ENCODE assay signal across 8 cellular contexts in the genomic region with DNA sequence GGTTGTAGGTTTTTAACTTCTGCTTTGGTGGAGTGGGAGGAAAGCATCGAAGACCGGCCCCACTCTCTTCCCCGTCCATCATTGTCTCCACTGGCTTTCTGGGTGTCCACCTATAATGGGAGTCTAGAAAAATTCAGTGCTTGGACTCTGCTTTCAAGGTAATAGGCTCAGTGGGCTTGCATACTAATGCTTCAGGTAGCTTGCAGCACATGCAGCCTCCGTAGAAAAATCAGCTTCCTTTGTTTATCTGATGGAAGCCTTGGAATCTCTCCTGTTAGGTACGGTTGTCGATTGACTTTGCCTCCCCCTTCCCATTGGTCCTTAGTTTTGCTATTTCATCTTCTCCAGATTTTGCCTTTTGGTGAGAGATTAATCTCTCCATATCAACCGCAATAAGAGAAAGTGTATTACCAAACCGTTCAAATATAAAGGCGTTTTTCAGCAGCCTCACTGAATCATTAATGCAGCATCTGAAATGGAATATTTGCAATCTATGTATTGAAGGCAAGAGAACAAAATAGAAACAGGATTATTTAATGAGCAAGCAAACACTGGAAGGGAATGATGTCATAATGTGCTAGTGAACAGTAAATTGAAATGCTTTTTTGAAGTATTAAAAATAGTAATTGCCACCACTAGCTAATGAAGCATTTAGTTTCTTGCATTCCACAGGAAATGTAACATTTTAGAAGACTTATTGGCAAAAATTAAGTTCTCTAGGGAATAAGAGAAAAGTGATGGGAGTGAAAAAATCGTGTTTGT. TPM values are rescaled to one million over a fixed set of nuclear protein-coding genes. Genes with fewer than 3 reads are reported as not detected.
DNase-seq lines count a peak whose midpoint lies in the region; ATAC-seq and TF ChIP-seq lines count a peak whose summit lies in the region.

No MANE protein-coding gene starts in this region.

- H3K9ac ChIP-seq in DND-41 (ENCODE audit: low read depth, low read length) (peak overlapping the region; percentile 95), adipocyte (ENCODE audit: low read length) (peak overlapping the region; percentile 96)

- H3K4me2 ChIP-seq in DND-41 (ENCODE audit: insufficient read depth, low read length) = peak overlapping the region; percentile 90

- H3K27ac ChIP-seq in DND-41 (ENCODE audit: low read length) = peak overlapping the region; percentile 96
- peak overlapping the region; percentile 92 to 97 for H3K27ac ChIP-seq in thoracic aorta

- H2AFZ ChIP-seq in DND-41 (ENCODE audit: low read depth, low read length) = peak overlapping the region; percentile 86

- H3K79me2 ChIP-seq in DND-41 (ENCODE audit: insufficient read depth, low read length) = peaks cover 58% of the 10 kb centered on the region

- peaks cover 14% of the 10 kb centered on the region for H4K20me1 ChIP-seq in DND-41 (ENCODE audit: insufficient read depth, low read length)

- H3K9me3 ChIP-seq in DND-41 (ENCODE audit: insufficient read depth, low read length, severe bottlenecking) = no peaks in the 10 kb centered on the region
- no peaks in the 10 kb centered on the region for H3K9me3 ChIP-seq in adipocyte (ENCODE audit: control insufficient read depth, low read length)
- H3K9me3 ChIP-seq in thoracic aorta = no peaks in the 10 kb centered on the region

- peak overlapping the region; percentile 84 to 93 for H3K4me3 ChIP-seq in DND-41 (ENCODE audit: low read depth in 1 of 2, low read length in 2 of 2)
- H3K4me3 ChIP-seq in adipocyte (ENCODE audit: low read length) = peak overlapping the region; percentile 89
- H3K4me3 ChIP-seq in thoracic aorta = peak overlapping the region; percentile 99

- no peak for DNase-seq in DND-41
- DNase-seq in HT-29 (ENCODE audit: low spot score) = peak; percentile 61
- DNase-seq in adipocyte (ENCODE audit: low read depth) = peak; percentile 28
- DNase-seq in kidney tubule cell (ENCODE audit: low spot score) = peak; percentile 46
- DNase-seq in thoracic aorta (ENCODE audit: low spot score) = no peak
- no peak for DNase-seq in cerebellar cortex (ENCODE audit: low spot score)
- no peak for DNase-seq in NCI-H345 (lab: John Stamatoyannopoulos, UW)
- DNase-seq in cortex of kidney (lab: John Stamatoyannopoulos, UW) = no peak

- H3K27me3 ChIP-seq in DND-41 (ENCODE audit: insufficient read depth, low read length, poor library complexity) = no peaks in the 10 kb centered on the region
- no peaks in the 10 kb centered on the region for H3K27me3 ChIP-seq in adipocyte (replicated peaks; ENCODE audit: control insufficient read depth, insufficient read depth, low read length)
- H3K27me3 ChIP-seq in thoracic aorta (replicated peaks; ENCODE audit: insufficient read depth) = no peaks in the 10 kb centered on the region

- H3K36me3 ChIP-seq in DND-41 (ENCODE audit: insufficient read depth, low read length) (no peaks in the 10 kb centered on the region; the same call in 1 of the 2 replicates), adipocyte (ENCODE audit: control insufficient read depth, insufficient read depth, low read length, severe bottlenecking) (no peaks in the 10 kb centered on the region), thoracic aorta (no peaks in the 10 kb centered on the region)

- TF ChIP-seq CTCF in DND-41 (IDR thresholded peaks at IDR 0.05; ENCODE audit: borderline replicate concordance, extremely low read depth, low read length, poor library complexity, severe bottlenecking) (no peak), thoracic aorta (IDR thresholded peaks at IDR 0.05) (no peak)

- peaks cover 38% of the 10 kb centered on the region for H3K4me1 ChIP-seq in DND-41 (ENCODE audit: insufficient read depth, low read length)
- H3K4me1 ChIP-seq in adipocyte (ENCODE audit: control insufficient read depth, insufficient read depth, low read length) = peaks cover 19% of the 10 kb centered on the region
- H3K4me1 ChIP-seq in thoracic aorta (ENCODE audit: control insufficient read depth in 1 of 2, low read depth in 2 of 2) = peaks cover 20 to 27% of the 10 kb centered on the region in 2 donors

- ATAC-seq in DND-41 (ENCODE audit: insufficient read depth, low read depth) (no peak), thoracic aorta (ENCODE audit: insufficient number of reproducible peaks, low FRiP score, low read depth) (no peak)

RNA-seq across cellular contexts. Expression of gene AVL9, which starts 0.9 kb away (rescaled TPM):
- total RNA-seq in HT-29 (2014; rRNA removed; shearing (Covaris generic)) = 46.6 and 51.5 TPM in 2 replicates
- 10 to 100 TPM; 18.3 to 19.5 TPM for total RNA-seq in thoracic aorta

RNA-seq across cellular contexts. Expression of gene LSM5, which starts 6.1 kb away (rescaled TPM):
- 11.3 and 22.8 TPM in 2 replicates for total RNA-seq in HT-29 (2014; rRNA removed; shearing (Covaris generic))
- total RNA-seq in thoracic aorta = 10 to 100 TPM in 1 of 2 donors, 1 to 10 TPM in 1; 9.2 to 11.3 TPM

Comparison
In these comparisons a context has a peak if more than half of its experiments do, and no peak if none do; other contexts are left out.
1. DNase-seq: peak in HT-29 (single experiment), adipocyte (single experiment) and kidney tubule cell (single experiment); none in DND-41 (single experiment), thoracic aorta (single experiment), cerebellar cortex (single experiment), NCI-H345 (single experiment) and cortex of kidney (single experiment).
2. Peak in every context shown above with its lines, with median percentiles within 50 percentile points of each other: H3K4me3 ChIP-seq.